17 cellular contexts compared by ENCODE assay signal in the genomic region with DNA sequence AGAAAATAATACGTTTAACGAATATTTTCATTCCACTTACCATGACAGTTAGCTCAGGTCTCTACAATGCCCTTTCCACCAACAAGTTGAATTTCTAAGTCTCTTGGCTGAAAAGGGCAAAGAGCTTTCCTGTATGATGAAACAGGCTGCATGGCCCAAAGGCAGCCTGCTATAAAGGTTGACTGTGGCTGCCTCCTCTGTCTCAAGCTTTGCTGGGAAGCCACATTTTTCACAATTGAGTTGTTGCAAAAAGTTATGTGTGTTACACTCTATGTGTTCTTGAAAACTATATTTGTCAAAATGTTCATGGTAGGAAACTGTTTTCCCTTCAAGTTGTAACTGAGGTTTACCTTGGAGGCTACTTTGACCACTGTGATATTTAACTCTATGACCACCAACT. TPM values are rescaled to one million over a fixed set of nuclear protein-coding genes. Genes with fewer than 3 reads are reported as not detected.
A peak's percentile ranks its signal among the peaks of the same experiment; 100 is the strongest.
DNase-seq lines count a peak whose midpoint lies in the region; ATAC-seq and TF ChIP-seq lines count a peak whose summit lies in the region.
"Had no signal": no experiment of that assay in that cellular context is flagged by ENCODE, and none has a peak within 500 bp of the region (broad histone marks: within the 10 kb centered on the region; RNA-seq: fewer than 3 reads in every experiment).

No MANE protein-coding gene starts in this region.

- peaks cover 28% of the 10 kb centered on the region for H3K27me3 Mint-ChIP-seq in activated CD8-positive, alpha-beta memory T cell treated with anti-CD3 and anti-CD28 coated beads, Interleukin-2, amount 10 ng/mL, durations not matched to agents 7 days and 5 days
- H3K27me3 Mint-ChIP-seq in endothelial cell (ENCODE audit: unreplicated experiment), result peaks cover 2% of the 10 kb centered on the region

- CTCF ChIA-PET in activated CD8-positive, alpha-beta memory T cell treated with anti-CD3 and anti-CD28 coated beads, Interleukin-2, amount 10 ng/mL, durations not matched to agents 7 days and 5 days (lab: Charles Lee), result interaction anchor here (0.9 to 3.9 kb wide), 4 partner anchors 28 to 850 kb away, joined by 3 to 41 read pairs (median 4); no protein-coding TSS in a partner anchor

- TF ChIP-seq CTCF in endothelial cell (IDR thresholded peaks at IDR 0.05; ENCODE audit: unreplicated experiment), result no peak

- H3K27ac Mint-ChIP-seq in activated CD8-positive, alpha-beta memory T cell treated with anti-CD3 and anti-CD28 coated beads, Interleukin-2, amount 10 ng/mL, durations not matched to agents 7 days and 5 days, result peak overlapping the region; percentile 78
- peak overlapping the region; percentile 55 for H3K27ac Mint-ChIP-seq in stimulated activated effector memory CD8-positive, alpha-beta T cell treated with anti-CD3 and anti-CD28 coated beads, Interleukin-12 subunit alpha, Interleukin-12 subunit beta, amount 100 ng/mL, for 72 hours
- H3K27ac Mint-ChIP-seq in endothelial cell (ENCODE audit: unreplicated experiment), result no peak overlapping the region
- H3K27ac Mint-ChIP-seq: mesothelial cell of epicardium; stimulated activated memory B cell treated with anti-CD40 and anti-IgM and Interleukin-4, amounts not matched to agents 10 μg/mL and 1 μg/mL and 100 μg/mL, for 72 hours had no signal

- H3K4me3 Mint-ChIP-seq in activated CD8-positive, alpha-beta memory T cell treated with anti-CD3 and anti-CD28 coated beads, Interleukin-2, amount 10 ng/mL, durations not matched to agents 7 days and 5 days, result no peak overlapping the region
- H3K4me3 Mint-ChIP-seq in stimulated activated effector memory CD8-positive, alpha-beta T cell treated with anti-CD3 and anti-CD28 coated beads, Interleukin-12 subunit alpha, Interleukin-12 subunit beta, amount 100 ng/mL, for 72 hours, result no peak overlapping the region
- H3K4me3 Mint-ChIP-seq in endothelial cell (ENCODE audit: unreplicated experiment), result no peak overlapping the region
- H3K4me3 Mint-ChIP-seq: mesothelial cell of epicardium; stimulated activated memory B cell treated with anti-CD40 and anti-IgM and Interleukin-4, amounts not matched to agents 10 μg/mL and 1 μg/mL and 100 μg/mL, for 72 hours had no signal

- no peaks in the 10 kb centered on the region for H3K36me3 Mint-ChIP-seq in activated CD8-positive, alpha-beta memory T cell treated with anti-CD3 and anti-CD28 coated beads, Interleukin-2, amount 10 ng/mL, durations not matched to agents 7 days and 5 days
- H3K36me3 Mint-ChIP-seq in stimulated activated effector memory CD8-positive, alpha-beta T cell treated with anti-CD3 and anti-CD28 coated beads, Interleukin-12 subunit alpha, Interleukin-12 subunit beta, amount 100 ng/mL, for 72 hours, result no peaks in the 10 kb centered on the region
- peaks cover 14% of the 10 kb centered on the region for H3K36me3 Mint-ChIP-seq in endothelial cell (ENCODE audit: low read depth, unreplicated experiment)
- H3K36me3 Mint-ChIP-seq: stimulated activated memory B cell treated with anti-CD40 and anti-IgM and Interleukin-4, amounts not matched to agents 10 μg/mL and 1 μg/mL and 100 μg/mL, for 72 hours had no signal

- H3K9me3 Mint-ChIP-seq in activated CD8-positive, alpha-beta memory T cell treated with anti-CD3 and anti-CD28 coated beads, Interleukin-2, amount 10 ng/mL, durations not matched to agents 7 days and 5 days (ENCODE audit: low read depth), result no peaks in the 10 kb centered on the region
- H3K9me3 Mint-ChIP-seq in stimulated activated effector memory CD8-positive, alpha-beta T cell treated with anti-CD3 and anti-CD28 coated beads, Interleukin-12 subunit alpha, Interleukin-12 subunit beta, amount 100 ng/mL, for 72 hours, result no peaks in the 10 kb centered on the region
- H3K9me3 Mint-ChIP-seq in endothelial cell (ENCODE audit: unreplicated experiment), result no peaks in the 10 kb centered on the region
- H3K9me3 Mint-ChIP-seq: mesothelial cell of epicardium; stimulated activated memory B cell treated with anti-CD40 and anti-IgM and Interleukin-4, amounts not matched to agents 10 μg/mL and 1 μg/mL and 100 μg/mL, for 72 hours had no signal

- peak; percentile 49 for ATAC-seq in activated CD8-positive, alpha-beta memory T cell treated with anti-CD3 and anti-CD28 coated beads, Interleukin-2, amount 10 ng/mL, durations not matched to agents 7 days and 5 days
- ATAC-seq in HG02840 (IDR thresholded peaks at IDR 0.05; ENCODE audit: low FRiP score, unreplicated experiment), result peak; percentile 18
- peak; percentile 3 for ATAC-seq in HG03521 (IDR thresholded peaks at IDR 0.05; ENCODE audit: unreplicated experiment)
- peak; percentile 56 for ATAC-seq in stimulated activated effector memory CD8-positive, alpha-beta T cell treated with anti-CD3 and anti-CD28 coated beads, Interleukin-12 subunit alpha, Interleukin-12 subunit beta, amount 100 ng/mL, for 72 hours
- ATAC-seq in GM21717 (IDR thresholded peaks at IDR 0.05; ENCODE audit: unreplicated experiment), result no peak
- ATAC-seq: SK-N-SH treated with all-trans-retinoic acid at 6 μM for 48 hours had no signal

- peaks cover 33% of the 10 kb centered on the region for H3K4me1 Mint-ChIP-seq in activated CD8-positive, alpha-beta memory T cell treated with anti-CD3 and anti-CD28 coated beads, Interleukin-2, amount 10 ng/mL, durations not matched to agents 7 days and 5 days
- peaks cover 11% of the 10 kb centered on the region for H3K4me1 Mint-ChIP-seq in stimulated activated effector memory CD8-positive, alpha-beta T cell treated with anti-CD3 and anti-CD28 coated beads, Interleukin-12 subunit alpha, Interleukin-12 subunit beta, amount 100 ng/mL, for 72 hours
- H3K4me1 Mint-ChIP-seq in endothelial cell (ENCODE audit: unreplicated experiment), result peaks cover 5% of the 10 kb centered on the region
- H3K4me1 Mint-ChIP-seq: mesothelial cell of epicardium; stimulated activated memory B cell treated with anti-CD40 and anti-IgM and Interleukin-4, amounts not matched to agents 10 μg/mL and 1 μg/mL and 100 μg/mL, for 72 hours had no signal

- DNase-seq in activated CD8-positive, alpha-beta memory T cell treated with anti-CD3 and anti-CD28 coated beads, Interleukin-2, amount 10 ng/mL, durations not matched to agents 7 days and 5 days, result no peak
- DNase-seq in activated CD8-positive, alpha-beta memory T cell treated with anti-CD3 and anti-CD28 coated beads for 24 hours, result no peak
- no peak for DNase-seq in stimulated activated effector memory CD8-positive, alpha-beta T cell treated with anti-CD3 and anti-CD28 coated beads, Interleukin-12 subunit alpha, Interleukin-12 subunit beta, amount 100 ng/mL, for 72 hours (ENCODE audit: low spot score in 2 of 2)
- DNase-seq in endothelial cell (ENCODE audit: low spot score) (no peak), NCI-H2196 treated with DMSO at 0.1 percent for 48 hours (lab: John Stamatoyannopoulos, UW; ENCODE audit: unreplicated experiment) (no peak)
- DNase-seq: activated CD8-positive, alpha-beta memory T cell treated with anti-CD3 and anti-CD28 coated beads, Interleukin-2, amount 50 U/mL, for 48 hours; NCI-H1694 treated with DMSO at 0.1 percent for 48 hours; NCI-H524 treated with DMSO at 0.1 percent for 48 hours; PC-9 had no signal

RNA-seq across cellular contexts. Expression of gene DZIP1L, which starts 49.5 kb away (rescaled TPM):
- total RNA-seq in activated CD8-positive, alpha-beta memory T cell treated with anti-CD3 and anti-CD28 coated beads, Interleukin-2, amount 10 ng/mL, durations not matched to agents 7 days and 5 days, result under 1 TPM; 0.38 to 0.56 TPM
- total RNA-seq in endothelial cell (ENCODE audit: unreplicated experiment), result 7.7 TPM

RNA-seq across cellular contexts. Expression of gene CLDN18, which starts 56.0 kb away (rescaled TPM):
- total RNA-seq in activated CD8-positive, alpha-beta memory T cell treated with anti-CD3 and anti-CD28 coated beads, Interleukin-2, amount 10 ng/mL, durations not matched to agents 7 days and 5 days, result not detected
- not detected for total RNA-seq in endothelial cell (ENCODE audit: unreplicated experiment)
- total RNA-seq: A673, chondrocyte, mesothelial cell of epicardium, PC-9 had no signal
